In genomic region chr10:87842220-87842641, GRCh38 we compare ENCODE assay signal across 14 cellular contexts. TPM values are rescaled to one million over a fixed set of nuclear protein-coding genes. Genes with fewer than 3 reads are reported as not detected.
DNase-seq lines count a peak whose midpoint lies in the region; ATAC-seq, FAIRE-seq and TF ChIP-seq lines count a peak whose summit lies in the region.
"Had no signal": no experiment of that assay in that cellular context is flagged by ENCODE, and none has a peak within 500 bp of the region (broad histone marks: within the 10 kb centered on the region; RNA-seq: fewer than 3 reads in every experiment).

No MANE protein-coding gene starts in this region.

- no peaks in the 10 kb centered on the region for H3K9me3 ChIP-seq in colonic mucosa
- H3K9me3 ChIP-seq in pancreas, result no peaks in the 10 kb centered on the region
- H3K9me3 ChIP-seq: esophagus muscularis mucosa, sigmoid colon, suprapubic skin had no signal

- ATAC-seq in pancreas (peak; percentile 82 to 88 (median 86)), omental fat pad (ENCODE audit: low FRiP score) (no peak), GM19023 (IDR thresholded peaks at IDR 0.05; ENCODE audit: unreplicated experiment) (no peak)
- ATAC-seq: WTC11 had no signal

- H3K9ac ChIP-seq in colonic mucosa (ENCODE audit: low read depth in 2 of 2, low read length in 2 of 2), result no peak overlapping the region

- whole genome bisulfite sequencing in pancreas, 2 donors, result 53 to 73% methylated on average over 1 of the region's 1 CpG

- H3K27me3 ChIP-seq in colonic mucosa (no peaks in the 10 kb centered on the region), pancreas (no peaks in the 10 kb centered on the region)
- H3K27me3 ChIP-seq: cardiac muscle cell, esophagus muscularis mucosa, sigmoid colon, suprapubic skin had no signal

- DNase-seq in DMS53 treated with DMSO at 0.1 percent for 48 hours (lab: John Stamatoyannopoulos, UW; ENCODE audit: unreplicated experiment) (peak; percentile 71), HT1080 (ENCODE audit: low read depth) (peak; percentile 85), colonic mucosa (peak; percentile 73), pancreas (peak in 1 of 6 donors; percentile 22), omental fat pad (ENCODE audit: low spot score) (no peak), hypothalamus (lab: John Stamatoyannopoulos, UW) (no peak)
- DNase-seq: RPMI8226, sigmoid colon had no signal

- H3K27ac ChIP-seq in colonic mucosa, result peak overlapping the region; percentile 75
- H3K27ac ChIP-seq in pancreas, result no peak overlapping the region
- H3K27ac ChIP-seq: cardiac muscle cell, esophagus muscularis mucosa, sigmoid colon, suprapubic skin had no signal

- H3K4me3 ChIP-seq in colonic mucosa (no peak overlapping the region), pancreas (no peak overlapping the region)
- H3K4me3 ChIP-seq: cardiac muscle cell, esophagus muscularis mucosa, sigmoid colon, suprapubic skin had no signal

- TF ChIP-seq CTCF in colonic mucosa (IDR thresholded peaks at IDR 0.05) (no peak), pancreas (IDR thresholded peaks at IDR 0.05) (no peak), omental fat pad (IDR thresholded peaks at IDR 0.05) (no peak)

- peaks cover 4% of the 10 kb centered on the region for H3K4me1 ChIP-seq in colonic mucosa
- H3K4me1 ChIP-seq in pancreas, result no peaks in the 10 kb centered on the region
- H3K4me1 ChIP-seq: esophagus muscularis mucosa, sigmoid colon had no signal

- intact Hi-C loops in colonic mucosa (cut with DNase I) (no loop called here), pancreas (cut with DNase I) (no loop called here)

- FAIRE-seq in pancreas (lab: Jason Lieb, UNC), result peak; percentile 74
- FAIRE-seq: D721Med had no signal

- H3K36me3 ChIP-seq in colonic mucosa (no peaks in the 10 kb centered on the region), pancreas (no peaks in the 10 kb centered on the region)
- H3K36me3 ChIP-seq: cardiac muscle cell, esophagus muscularis mucosa, sigmoid colon, suprapubic skin had no signal

RNA-seq across cellular contexts. Expression of gene KLLN, which starts 21.1 kb away (rescaled TPM):
- total RNA-seq in HT1080 (2014; rRNA removed; shearing (Covaris generic)), result 0.40 and 0.77 TPM in 2 replicates
- 1.2 and 1.4 TPM in 2 replicates for polyA plus RNA-seq in HT1080 (2015; cell fraction: cytosol; rRNA removed)
- polyA plus RNA-seq in HT1080 (2015; cell fraction: nucleus; rRNA removed), result 0.59 and 1.0 TPM in 2 replicates
- total RNA-seq in colonic mucosa (1 to 10 TPM; 1.0 to 1.8 TPM), pancreas (under 1 TPM; 0.09 to 0.35 (median 0.26) TPM), omental fat pad (1 to 10 TPM in 2 of 4 donors, under 1 TPM in 2; 0.60 to 1.9 (median 1.0) TPM)
- polyA plus RNA-seq in pancreas, result under 1 TPM; 0.23 TPM

RNA-seq across cellular contexts. Expression of gene PTEN, which starts 21.2 kb away (rescaled TPM):
- 27.8 and 29.2 TPM in 2 replicates for total RNA-seq in HT1080 (2014; rRNA removed; shearing (Covaris generic))
- 27.8 and 28.6 TPM in 2 replicates for polyA plus RNA-seq in HT1080 (2015; cell fraction: cytosol; rRNA removed)
- polyA plus RNA-seq in HT1080 (2015; cell fraction: nucleus; rRNA removed), result 16.5 and 21.1 TPM in 2 replicates
- 100 to 1,000 TPM in 1 of 2 donors, 10 to 100 TPM in 1; 79.2 to 111 TPM for total RNA-seq in colonic mucosa
- 10 to 100 TPM; 30.6 to 64.1 (median 46.0) TPM for total RNA-seq in pancreas
- 10 to 100 TPM; 19.2 to 19.3 TPM for polyA plus RNA-seq in pancreas
- 100 to 1,000 TPM; 167 to 352 (median 285) TPM for total RNA-seq in omental fat pad

RNA-seq across cellular contexts. Expression of gene ATAD1, which starts 24.2 kb away (rescaled TPM):
- total RNA-seq in HT1080 (2014; rRNA removed; shearing (Covaris generic)), result 31.3 and 42.3 TPM in 2 replicates
- 45.8 and 56.0 TPM in 2 replicates for polyA plus RNA-seq in HT1080 (2015; cell fraction: cytosol; rRNA removed)
- polyA plus RNA-seq in HT1080 (2015; cell fraction: nucleus; rRNA removed), result 78.4 and 84.6 TPM in 2 replicates
- 10 to 100 TPM; 38.1 to 59.9 TPM for total RNA-seq in colonic mucosa
- 10 to 100 TPM; 12.8 to 23.4 (median 18.1) TPM for total RNA-seq in pancreas
- 10 to 100 TPM in 1 of 2 donors, 1 to 10 TPM in 1; 3.6 to 11.8 TPM for polyA plus RNA-seq in pancreas
- total RNA-seq in omental fat pad, result 10 to 100 TPM; 29.4 to 34.2 (median 31.5) TPM

Comparison
In these comparisons a context has a peak if more than half of its experiments do, and no peak if none do; other contexts are left out.
1. DNase-seq: peak in DMS53 treated with DMSO at 0.1 percent for 48 hours (single experiment), HT1080 (single experiment) and colonic mucosa (single experiment); none in omental fat pad (single experiment) and hypothalamus (0 of 51).
2. ATAC-seq: peak in pancreas (4 of 4); none in omental fat pad (single experiment) and GM19023 (single experiment).